ENCODE assay signal across 1 cellular context in genomic region chr9:125632321-125633115, GRCh38.
TF ChIP-seq lines count a peak whose summit lies in the region.

No MANE protein-coding gene starts in this region.

TF ChIP-seq in GM12878, 131 proteins besides CTCF, POLR2A, EP300 and RAD21 (continued from another document and continues in another):
- TF ChIP-seq IRF5 (IDR thresholded peaks at IDR 0.05; ENCODE audit: borderline replicate concordance) (peak; percentile 49; the same call in 1 of the 2 replicates), EGR1 (IDR thresholded peaks at IDR 0.05; ENCODE audit: borderline replicate concordance in 1 of 2, low read depth in 2 of 2, low read length in 2 of 2) (peak in 1 of 2 experiments; percentile 64; a peak in 1 of 3 replicates), SP1 (IDR thresholded peaks at IDR 0.05; ENCODE audit: low read depth, low read length) (peak; percentile 70), E2F4 (IDR thresholded peaks at IDR 0.05; ENCODE audit: low read depth, low read length) (no peak), TBL1XR1 (IDR thresholded peaks at IDR 0.05; ENCODE audit: low read depth, low read length) (peak; percentile 76; the same call in 1 of the 2 replicates), ZNF207 (IDR thresholded peaks at IDR 0.05; ENCODE audit: borderline replicate concordance) (peak; percentile 39; the same call in 1 of the 2 replicates), MXI1 (IDR thresholded peaks at IDR 0.05; ENCODE audit: low read depth, low read length) (peak; percentile 88), NR2F1 (conservative IDR thresholded peaks at IDR 0.05) (peak; percentile 99), KLF5 (IDR thresholded peaks at IDR 0.05; ENCODE audit: partially characterized antibody) (peak; percentile 97), BACH1 (IDR thresholded peaks at IDR 0.05; ENCODE audit: borderline replicate concordance) (peak; percentile 97), SUPT20H (IDR thresholded peaks at IDR 0.05; ENCODE audit: borderline replicate concordance, control insufficient read depth, low read depth, low read length) (no peak), CEBPZ (IDR thresholded peaks at IDR 0.05; ENCODE audit: low read depth, low read length) (no peak), TAF1 (IDR thresholded peaks at IDR 0.05; ENCODE audit: borderline replicate concordance, low read depth, low read length) (no peak; the same call in 1 of the 2 replicates), RUNX3 (IDR thresholded peaks at IDR 0.05; ENCODE audit: low read length) (peak; percentile 94), MEF2A (IDR thresholded peaks at IDR 0.05; ENCODE audit: insufficient read depth, low read depth, low read length) (peak; percentile 78; the same call in 1 of the 2 replicates), MTA2 (IDR thresholded peaks at IDR 0.05; ENCODE audit: low read depth) (peak; percentile 100), DPF2 (IDR thresholded peaks at IDR 0.05) (peak; percentile 100), POU2F2 (IDR thresholded peaks at IDR 0.05; ENCODE audit: borderline replicate concordance, low read depth, low read length) (peak; percentile 87; the same call in 2 of the 3 replicates), PKNOX1 (IDR thresholded peaks at IDR 0.05) (peak; percentile 95), HDGF (IDR thresholded peaks at IDR 0.05) (peak; percentile 32), NFYA (IDR thresholded peaks at IDR 0.05; ENCODE audit: borderline replicate concordance, low read depth, low read length) (no peak), RBBP5 (conservative IDR thresholded peaks at IDR 0.05) (no peak), FOS (IDR thresholded peaks at IDR 0.05; ENCODE audit: borderline replicate concordance, extremely low read depth, insufficient read length) (no peak), FOXK2 (IDR thresholded peaks at IDR 0.05) (no peak), ZNF217 (IDR thresholded peaks at IDR 0.05) (peak; percentile 15; the same call in 1 of the 2 replicates), ATF7 (IDR thresholded peaks at IDR 0.05; ENCODE audit: low read depth) (peak; percentile 99), TCF12 (IDR thresholded peaks at IDR 0.05; ENCODE audit: low read depth, low read length) (peak; percentile 90), RELB (IDR thresholded peaks at IDR 0.05; ENCODE audit: low read depth) (peak; percentile 99), PAX8 (IDR thresholded peaks at IDR 0.05) (no peak), E2F8 (IDR thresholded peaks at IDR 0.05; ENCODE audit: low read depth, partially characterized antibody) (peak; percentile 82), PAX5 (IDR thresholded peaks at IDR 0.05; ENCODE audit: borderline replicate concordance, low read depth, low read length) (peak; percentile 96), CREB1 (IDR thresholded peaks at IDR 0.05; ENCODE audit: low read depth) (peak; percentile 69), GABPA (IDR thresholded peaks at IDR 0.05; ENCODE audit: low read depth) (peak; percentile 35; the same call in 1 of the 2 replicates), SKIL (IDR thresholded peaks at IDR 0.05; ENCODE audit: low read depth, poor library complexity, severe bottlenecking) (peak; percentile 96), MYB (IDR thresholded peaks at IDR 0.05; ENCODE audit: borderline replicate concordance, low read depth, low read length) (no peak), ESRRA (IDR thresholded peaks at IDR 0.05; ENCODE audit: low read length) (peak; percentile 24; the same call in 1 of the 2 replicates), JUNB (IDR thresholded peaks at IDR 0.05) (peak; percentile 96), SRF (IDR thresholded peaks at IDR 0.05; ENCODE audit: low read depth in 2 of 2, low read length in 2 of 2) (peak in 1 of 2 experiments; percentile 69; a peak in 2 of 4 replicates), NBN (IDR thresholded peaks at IDR 0.05) (peak; percentile 99), E4F1 (IDR thresholded peaks at IDR 0.05; ENCODE audit: borderline replicate concordance, partially characterized antibody) (peak; percentile 58), BMI1 (IDR thresholded peaks at IDR 0.05; ENCODE audit: borderline replicate concordance) (peak; percentile 95), YY1 (IDR thresholded peaks at IDR 0.05; ENCODE audit: low read depth, low read length) (no peak)
